ENCODE assay signal across 17 cellular contexts in genomic region chr10:7319632-7320031, GRCh38.
DNase-seq lines count a peak whose midpoint lies in the region; ATAC-seq, FAIRE-seq and TF ChIP-seq lines count a peak whose summit lies in the region.
"Had no signal": no experiment of that assay in that cellular context is flagged by ENCODE, and none has a peak within 500 bp of the region (broad histone marks: within the 10 kb centered on the region; RNA-seq: fewer than 3 reads in every experiment).

No MANE protein-coding gene starts in this region.

- H3K79me2 ChIP-seq in Karpas-422 (ENCODE audit: low read length) (peaks cover 98% of the 10 kb centered on the region), K562 (ENCODE audit: control insufficient read depth, insufficient read depth, low read length) (peaks cover 52% of the 10 kb centered on the region), GM23338 (replicated peaks; ENCODE audit: insufficient read depth) (no peaks in the 10 kb centered on the region)

- H3K9me1 ChIP-seq in K562 (ENCODE audit: control insufficient read depth, insufficient read depth, low read length): no peaks in the 10 kb centered on the region

- H3K4me3 Mint-ChIP-seq in activated T-cell treated with anti-CD3 and anti-CD28 coated beads, Interleukin-2, amount 50 U/mL, for 72 hours: peak overlapping the region; percentile 12 to 64
- H3K4me3 Mint-ChIP-seq in stimulated activated naive B cell treated with anti-CD40 and anti-IgM and Interleukin-4, amounts not matched to agents 10 μg/mL and 1 μg/mL and 100 μg/mL, for 72 hours: peak overlapping the region; percentile 1 to 6
- no peak overlapping the region for H3K4me3 Mint-ChIP-seq in GM23338
- H3K4me3 Mint-ChIP-seq: HFFc6 had no signal

- no peak for TF ChIP-seq POLR2A in K562 (conservative IDR thresholded peaks at IDR 0.05)

- FAIRE-seq in K562 (lab: Jason Lieb, UNC): no peak
- FAIRE-seq: kidney, urothelium cell line had no signal

- H3K4me1 Mint-ChIP-seq in activated T-cell treated with anti-CD3 and anti-CD28 coated beads, Interleukin-2, amount 50 U/mL, for 72 hours (ENCODE audit: low read depth): peaks cover 45% of the 10 kb centered on the region
- H3K4me1 Mint-ChIP-seq in stimulated activated naive B cell treated with anti-CD40 and anti-IgM and Interleukin-4, amounts not matched to agents 10 μg/mL and 1 μg/mL and 100 μg/mL, for 72 hours: peaks cover 40 to 49% of the 10 kb centered on the region in 2 donors
- peaks cover 4% of the 10 kb centered on the region; the same call in 2 of the 3 replicates for H3K4me1 Mint-ChIP-seq in GM23338

- no peaks in the 10 kb centered on the region for H3F3A ChIP-seq in GM23338 (replicated peaks; ENCODE audit: low read depth)

- peak overlapping the region; percentile 1; the same call in 1 of the 2 replicates for H3K27ac ChIP-seq in Karpas-422 (ENCODE audit: low read length)
- no peak overlapping the region for H3K27ac ChIP-seq in K562 (ENCODE audit: extremely low read depth, low read depth, low read length)
- no peak overlapping the region for H3K27ac ChIP-seq in GM23338 (ENCODE audit: low read depth)
- H3K27ac ChIP-seq: gastrocnemius medialis, Peyer's patch had no signal

- H2AFZ ChIP-seq in Karpas-422 (ENCODE audit: low read length) (no peak overlapping the region), K562 (ENCODE audit: low read depth, low read length) (no peak overlapping the region), GM23338 (no peak overlapping the region)

- no peak for TF ChIP-seq EP300 in K562 (IDR thresholded peaks at IDR 0.05; ENCODE audit: low read length)

- CTCF ChIA-PET in K562 (lab: Yijun Ruan, JAX; ENCODE audit: low intra/inter-chr PET ratio): no interaction called here

- H4K20me1 ChIP-seq in Karpas-422 (ENCODE audit: insufficient read depth, low read depth, low read length) (no peaks in the 10 kb centered on the region), K562 (replicated peaks; ENCODE audit: control insufficient read depth, insufficient read depth, low read length) (no peaks in the 10 kb centered on the region; the same call in 1 of the 2 replicates), GM23338 (replicated peaks; ENCODE audit: insufficient read depth) (no peaks in the 10 kb centered on the region; the same call in 1 of the 2 replicates)

- H3K27me3 Mint-ChIP-seq in activated T-cell treated with anti-CD3 and anti-CD28 coated beads, Interleukin-2, amount 50 U/mL, for 72 hours (ENCODE audit: low read depth): no peaks in the 10 kb centered on the region
- H3K27me3 Mint-ChIP-seq in stimulated activated naive B cell treated with anti-CD40 and anti-IgM and Interleukin-4, amounts not matched to agents 10 μg/mL and 1 μg/mL and 100 μg/mL, for 72 hours: no peaks in the 10 kb centered on the region
- H3K27me3 Mint-ChIP-seq in GM23338 (ENCODE audit: insufficient read depth, low read depth, poor library complexity): peaks cover 6% of the 10 kb centered on the region

- no peak for DNase-seq in activated T-cell treated with anti-CD3 and anti-CD28 coated beads, Interleukin-2, amount 50 U/mL, for 72 hours
- DNase-seq in activated T-cell treated with anti-CD3 and anti-CD28 coated beads, Interleukin-2, amount 50 U/mL, for 1 hour: no peak
- DNase-seq in Karpas-422: no peak
- no peak for DNase-seq in K562 (ENCODE audit: extremely low read depth in 1 of 4, low spot score in 3 of 4)
- no peak for DNase-seq in stimulated activated naive B cell treated with anti-CD40 and anti-IgM and Interleukin-4, amounts not matched to agents 10 μg/mL and 1 μg/mL and 100 μg/mL, for 72 hours
- DNase-seq in GM23338 (ENCODE audit: low spot score): no peak
- no peak for DNase-seq in NCI-H446 (lab: John Stamatoyannopoulos, UW)
- DNase-seq in NOMO-1 treated with DMSO at 0.1 percent for 48 hours (lab: John Stamatoyannopoulos, UW; ENCODE audit: unreplicated experiment): no peak
- DNase-seq: Caco-2; erythroblast; gastrocnemius medialis; HFFc6; kidney; NCI-H146; Peyer's patch; stimulated activated CD4-positive, alpha-beta T cell treated with anti-CD3 and anti-CD28 coated beads, Interleukin-1b, Interleukin-23, amount 100 ng/mL, for 48 hours had no signal

- no peak for ATAC-seq in activated T-cell treated with anti-CD3 and anti-CD28 coated beads, Interleukin-2, amount 50 U/mL, for 72 hours (replicated peaks in 1 of 2)
- ATAC-seq in K562: no peak
- no peak for ATAC-seq in stimulated activated naive B cell treated with anti-CD40 and anti-IgM and Interleukin-4, amounts not matched to agents 10 μg/mL and 1 μg/mL and 100 μg/mL, for 72 hours (replicated peaks)
- ATAC-seq in GM23338: no peak

- H3K9ac ChIP-seq in Karpas-422 (ENCODE audit: low read length) (no peak overlapping the region), K562 (ENCODE audit: insufficient read depth in 1 of 2, low read depth in 2 of 2, low read length in 2 of 2) (no peak overlapping the region)

- H3K4me1 ChIP-seq in Karpas-422 (ENCODE audit: low read length) (peaks cover 26% of the 10 kb centered on the region), K562 (replicated peaks in 1 of 2; ENCODE audit: control insufficient read depth in 2 of 2, insufficient read depth in 2 of 2, low read length in 2 of 2) (peaks cover under 1 to 3% of the 10 kb centered on the region in 2 experiments; a peak in 1 of 5 replicates), GM23338 (ENCODE audit: insufficient read depth) (peaks cover 6% of the 10 kb centered on the region; the same call in 1 of the 2 replicates)
- H3K4me1 ChIP-seq: Caco-2, Peyer's patch had no signal

- H3K9me3 Mint-ChIP-seq in activated T-cell treated with anti-CD3 and anti-CD28 coated beads, Interleukin-2, amount 50 U/mL, for 72 hours: peaks cover 0 to 5% of the 10 kb centered on the region in 2 donors
- H3K9me3 Mint-ChIP-seq in stimulated activated naive B cell treated with anti-CD40 and anti-IgM and Interleukin-4, amounts not matched to agents 10 μg/mL and 1 μg/mL and 100 μg/mL, for 72 hours: peaks cover 4 to 8% of the 10 kb centered on the region in 2 donors
- peaks cover 5% of the 10 kb centered on the region; the same call in 2 of the 3 replicates for H3K9me3 Mint-ChIP-seq in GM23338

- TF ChIP-seq RAD21 in K562 (CRISPR knock-in tag; conservative IDR thresholded peaks at IDR 0.05 in 1 of 2, IDR thresholded peaks at IDR 0.05 in 1 of 2): no peak

- BruUV-seq in K562 (replicated peaks; lab: Mats Ljungman, UMichigan): no TSS peak

- H3K4me3 ChIP-seq in Karpas-422 (ENCODE audit: low read length) (no peak overlapping the region), K562 (no peak overlapping the region), GM23338 (no peak overlapping the region)
- H3K4me3 ChIP-seq: Peyer's patch had no signal

- no peak overlapping the region for H3K4me2 ChIP-seq in Karpas-422 (ENCODE audit: low read depth, low read length, poor library complexity, severe bottlenecking)
- H3K4me2 ChIP-seq in K562 (ENCODE audit: insufficient read depth, low read length): no peak overlapping the region
- no peak overlapping the region for H3K4me2 ChIP-seq in GM23338

- no peaks in the 10 kb centered on the region for H3K27me3 ChIP-seq in Karpas-422 (ENCODE audit: low read length)
- H3K27me3 ChIP-seq in K562 (ENCODE audit: control insufficient read depth in 2 of 2, insufficient read depth in 2 of 2, low read length in 2 of 2): no peaks in the 10 kb centered on the region
- no peaks in the 10 kb centered on the region for H3K27me3 ChIP-seq in GM23338 (ENCODE audit: insufficient read depth)
- H3K27me3 ChIP-seq: gastrocnemius medialis, Peyer's patch had no signal

- intact Hi-C loops in K562 (cut with micrococcal nuclease): loop anchor here (10.0 kb wide), 1 partner anchor 85 kb away; no protein-coding TSS in a partner anchor

- H3K36me3 Mint-ChIP-seq in activated T-cell treated with anti-CD3 and anti-CD28 coated beads, Interleukin-2, amount 50 U/mL, for 72 hours (ENCODE audit: insufficient read depth in 2 of 2): peaks cover 12 to 18% of the 10 kb centered on the region in 2 donors
- peaks cover 45 to 59% of the 10 kb centered on the region in 2 donors for H3K36me3 Mint-ChIP-seq in stimulated activated naive B cell treated with anti-CD40 and anti-IgM and Interleukin-4, amounts not matched to agents 10 μg/mL and 1 μg/mL and 100 μg/mL, for 72 hours
- H3K36me3 Mint-ChIP-seq in GM23338 (ENCODE audit: low read depth): peaks cover 13% of the 10 kb centered on the region; the same call in 2 of the 3 replicates

- POLR2A ChIA-PET in K562 (lab: Yijun Ruan, JAX): no interaction called here

- H3K9me2 ChIP-seq in Karpas-422 (replicated peaks; ENCODE audit: insufficient read depth, low read length) (no peaks in the 10 kb centered on the region), GM23338 (ENCODE audit: insufficient read depth) (peaks cover 3% of the 10 kb centered on the region; the same call in 1 of the 2 replicates)

- peaks cover 25% of the 10 kb centered on the region for H3K36me3 ChIP-seq in Karpas-422 (ENCODE audit: insufficient read depth, low read length)
- no peaks in the 10 kb centered on the region; the same call in 2 of the 3 replicates for H3K36me3 ChIP-seq in K562 (ENCODE audit: control insufficient read depth, insufficient read depth, low read length)
- H3K36me3 ChIP-seq in GM23338 (ENCODE audit: insufficient read depth): peaks cover 4% of the 10 kb centered on the region; the same call in 1 of the 2 replicates
- H3K36me3 ChIP-seq: gastrocnemius medialis, Peyer's patch had no signal

- in situ Hi-C loops in K562 (cut with MboI): no loop called here

- H3K9me3 ChIP-seq in Karpas-422 (ENCODE audit: low read length) (no peaks in the 10 kb centered on the region), K562 (replicated peaks; ENCODE audit: control insufficient read depth, insufficient read depth, low read depth, low read length) (no peaks in the 10 kb centered on the region)
- H3K9me3 ChIP-seq: gastrocnemius medialis had no signal

- TF ChIP-seq CTCF in K562 (IDR thresholded peaks at IDR 0.05 in 2 of 3, conservative IDR thresholded peaks at IDR 0.05 in 1 of 3; ENCODE audit: insufficient read depth in 2 of 3, low read depth in 1 of 3, low read length in 3 of 3): no peak
- TF ChIP-seq CTCF in GM23338 (conservative IDR thresholded peaks at IDR 0.05; ENCODE audit: low read depth in 2 of 2): no peak

- H3K27ac Mint-ChIP-seq in activated T-cell treated with anti-CD3 and anti-CD28 coated beads, Interleukin-2, amount 50 U/mL, for 72 hours: peak overlapping the region; percentile 88
- peak overlapping the region; percentile 76 for H3K27ac Mint-ChIP-seq in stimulated activated naive B cell treated with anti-CD40 and anti-IgM and Interleukin-4, amounts not matched to agents 10 μg/mL and 1 μg/mL and 100 μg/mL, for 72 hours
- no peak overlapping the region for H3K27ac Mint-ChIP-seq in GM23338
- H3K27ac Mint-ChIP-seq: HFFc6 had no signal

TF ChIP-seq in K562, 482 proteins besides CTCF, POLR2A, EP300 and RAD21 (continues in another document):
- TF ChIP-seq LARP7 (IDR thresholded peaks at IDR 0.05): peak; percentile 51; the same call in 1 of the 2 replicates

TF ChIP-seq in GM23338, 12 proteins besides CTCF, POLR2A, EP300 and RAD21 (continues in another document):
- TF ChIP-seq EZH2 (IDR thresholded peaks at IDR 0.05; ENCODE audit: low read depth, unreplicated experiment) (no peak), STAT1 (IDR thresholded peaks at IDR 0.05; ENCODE audit: unreplicated experiment) (no peak)
